Comparison of ENCODE assay signal across 9 cellular contexts in the genomic region with DNA sequence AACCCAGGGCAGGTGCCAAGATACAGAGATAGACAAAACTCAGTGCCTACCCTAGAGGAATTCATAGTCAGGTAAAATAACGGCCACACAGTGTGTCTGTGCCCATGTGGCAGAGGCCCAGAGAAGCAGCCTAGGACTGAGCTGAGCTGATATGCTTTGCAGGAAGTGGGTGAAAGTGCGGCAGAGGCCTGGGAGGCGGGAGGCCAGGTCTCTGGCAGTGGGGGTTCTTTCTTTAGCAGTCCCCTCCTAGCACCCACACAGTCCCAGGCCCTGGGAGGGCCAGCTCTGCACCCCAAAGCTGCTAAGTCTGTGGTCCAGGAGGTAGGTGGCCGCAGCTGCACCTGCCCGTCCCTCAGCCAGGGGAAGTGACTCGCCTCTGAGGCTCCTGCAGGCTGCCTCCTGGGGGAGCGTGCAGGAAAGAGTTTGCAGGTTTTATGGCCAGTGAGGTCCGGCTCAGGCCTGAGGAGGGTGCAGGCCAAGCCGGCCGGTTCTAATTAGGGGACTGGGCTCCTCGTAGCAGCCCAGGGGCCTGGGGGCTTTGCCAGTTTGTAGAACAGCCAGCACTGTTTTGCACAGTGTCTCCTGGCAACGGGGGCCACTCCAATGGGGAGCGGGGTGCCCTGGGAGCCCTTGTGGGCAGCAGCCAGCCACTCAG.
DNase-seq lines count a peak whose midpoint lies in the region; ATAC-seq and TF ChIP-seq lines count a peak whose summit lies in the region.
"Had no signal": no experiment of that assay in that cellular context is flagged by ENCODE, and none has a peak within 500 bp of the region (broad histone marks: within the 10 kb centered on the region; RNA-seq: fewer than 3 reads in every experiment).

No MANE protein-coding gene starts in this region.

- peaks cover 43% of the 10 kb centered on the region for H3K79me1 ChIP-seq in trophoblast cell (ENCODE audit: low read length)

- WGBS in trophoblast cell (ENCODE audit: extremely low coverage, insufficient coverage, insufficient read length) = no CpG with 5 or more reads among the region's 13 CpGs

- H3K9ac ChIP-seq in trophoblast cell (ENCODE audit: low read length) = no peak overlapping the region

- H3K4me3 ChIP-seq in dorsolateral prefrontal cortex (no peak overlapping the region), trophoblast cell (ENCODE audit: low read depth, low read length) (no peak overlapping the region)

- H3K4ac ChIP-seq in trophoblast cell (ENCODE audit: low read depth, low read length) = peak overlapping the region; percentile 16

- no peak overlapping the region for H3K23ac ChIP-seq in trophoblast cell (ENCODE audit: low read length)

- H2AK5ac ChIP-seq in trophoblast cell (ENCODE audit: low read length) = peak overlapping the region; percentile 62

- peak overlapping the region; percentile 67 for H2BK12ac ChIP-seq in trophoblast cell (ENCODE audit: low read length)

- H2BK5ac ChIP-seq in trophoblast cell (ENCODE audit: low read depth, low read length, poor library complexity) = peak overlapping the region; percentile 6

- H3K27ac Mint-ChIP-seq in activated T-helper 1 cell treated with anti-CD3 and anti-CD28 coated beads, Interleukin-12 subunit alpha, Interleukin-12 subunit beta, Interleukin-2, Interleukin-4 antibody, amounts not matched to agents 30 ng/mL and 10 ng/mL and 1 ng/mL, durations not matched to agents 14 hours and 24 hours and 36 hours = no peak overlapping the region
- H3K27ac Mint-ChIP-seq: stimulated activated naive CD8-positive, alpha-beta T cell treated with anti-CD3 and anti-CD28 coated beads, Interleukin-15, Interleukin-2, amounts not matched to agents 100 ng/mL and 50 ng/mL, for 24 hours had no signal

- H3K36me3 ChIP-seq in trophoblast cell (ENCODE audit: control insufficient read depth in 1 of 2, insufficient read depth in 2 of 2, low read length in 2 of 2) = no peaks in the 10 kb centered on the region

- no peak for ATAC-seq in GM21367 (IDR thresholded peaks at IDR 0.05; ENCODE audit: unreplicated experiment)
- ATAC-seq in GM21515 (IDR thresholded peaks at IDR 0.05; ENCODE audit: unreplicated experiment) = no peak
- ATAC-seq in GM18519 (IDR thresholded peaks at IDR 0.05; ENCODE audit: low FRiP score, unreplicated experiment) = no peak

- H3K4me1 Mint-ChIP-seq in activated T-helper 1 cell treated with anti-CD3 and anti-CD28 coated beads, Interleukin-12 subunit alpha, Interleukin-12 subunit beta, Interleukin-2, Interleukin-4 antibody, amounts not matched to agents 30 ng/mL and 10 ng/mL and 1 ng/mL, durations not matched to agents 14 hours and 24 hours and 36 hours (ENCODE audit: low read depth) = peaks cover 10% of the 10 kb centered on the region

- H2AFZ ChIP-seq in trophoblast cell (ENCODE audit: insufficient read depth, low read length, poor library complexity) = no peak overlapping the region

- peak overlapping the region; percentile 54 for H2BK120ac ChIP-seq in trophoblast cell (ENCODE audit: insufficient read depth, low read length, poor library complexity)

- H3K4me1 ChIP-seq in trophoblast cell (ENCODE audit: control insufficient read depth in 1 of 2, insufficient read depth in 2 of 2, low read length in 2 of 2) = peaks cover 32 to 35% of the 10 kb centered on the region in 2 experiments

- H3K36me3 Mint-ChIP-seq in activated T-helper 1 cell treated with anti-CD3 and anti-CD28 coated beads, Interleukin-12 subunit alpha, Interleukin-12 subunit beta, Interleukin-2, Interleukin-4 antibody, amounts not matched to agents 30 ng/mL and 10 ng/mL and 1 ng/mL, durations not matched to agents 14 hours and 24 hours and 36 hours (ENCODE audit: low read depth) = no peaks in the 10 kb centered on the region

- H3K14ac ChIP-seq in trophoblast cell (ENCODE audit: low read length) = peak overlapping the region; percentile 38

- H3K27me3 Mint-ChIP-seq in activated T-helper 1 cell treated with anti-CD3 and anti-CD28 coated beads, Interleukin-12 subunit alpha, Interleukin-12 subunit beta, Interleukin-2, Interleukin-4 antibody, amounts not matched to agents 30 ng/mL and 10 ng/mL and 1 ng/mL, durations not matched to agents 14 hours and 24 hours and 36 hours (ENCODE audit: insufficient read depth) = peaks cover 16% of the 10 kb centered on the region
- H3K27me3 Mint-ChIP-seq: stimulated activated naive CD8-positive, alpha-beta T cell treated with anti-CD3 and anti-CD28 coated beads, Interleukin-15, Interleukin-2, amounts not matched to agents 100 ng/mL and 50 ng/mL, for 24 hours had no signal

- H3K27me3 ChIP-seq in dorsolateral prefrontal cortex (no peaks in the 10 kb centered on the region), trophoblast cell (ENCODE audit: insufficient read depth, low read length) (no peaks in the 10 kb centered on the region)

- peak overlapping the region; percentile 45 for H4K8ac ChIP-seq in trophoblast cell (ENCODE audit: low read depth, low read length)

- no peak for TF ChIP-seq CTCF in dorsolateral prefrontal cortex (IDR thresholded peaks at IDR 0.05 in 54 of 56, conservative IDR thresholded peaks at IDR 0.05 in 2 of 56; ENCODE audit: low read depth in 1 of 56, partially characterized antibody in 56 of 56)

- no peak overlapping the region for H3K4me3 Mint-ChIP-seq in activated T-helper 1 cell treated with anti-CD3 and anti-CD28 coated beads, Interleukin-12 subunit alpha, Interleukin-12 subunit beta, Interleukin-2, Interleukin-4 antibody, amounts not matched to agents 30 ng/mL and 10 ng/mL and 1 ng/mL, durations not matched to agents 14 hours and 24 hours and 36 hours
- H3K4me3 Mint-ChIP-seq: stimulated activated naive CD8-positive, alpha-beta T cell treated with anti-CD3 and anti-CD28 coated beads, Interleukin-15, Interleukin-2, amounts not matched to agents 100 ng/mL and 50 ng/mL, for 24 hours had no signal

- no peaks in the 10 kb centered on the region for H3K9me3 Mint-ChIP-seq in activated T-helper 1 cell treated with anti-CD3 and anti-CD28 coated beads, Interleukin-12 subunit alpha, Interleukin-12 subunit beta, Interleukin-2, Interleukin-4 antibody, amounts not matched to agents 30 ng/mL and 10 ng/mL and 1 ng/mL, durations not matched to agents 14 hours and 24 hours and 36 hours
- H3K9me3 Mint-ChIP-seq: stimulated activated naive CD8-positive, alpha-beta T cell treated with anti-CD3 and anti-CD28 coated beads, Interleukin-15, Interleukin-2, amounts not matched to agents 100 ng/mL and 50 ng/mL, for 24 hours had no signal

- H4K91ac ChIP-seq in trophoblast cell (ENCODE audit: low read depth, low read length) = peak overlapping the region; percentile 84

- H3K79me2 ChIP-seq in trophoblast cell (ENCODE audit: control insufficient read depth, insufficient read depth, low read length, poor library complexity) = peaks cover 5% of the 10 kb centered on the region

- intact Hi-C loops in dorsolateral prefrontal cortex (cut with DNase I) = no loop called here
- intact Hi-C loops in activated T-helper 1 cell treated with anti-CD3 and anti-CD28 coated beads, Interleukin-12 subunit alpha, Interleukin-12 subunit beta, Interleukin-2, Interleukin-4 antibody, amounts not matched to agents 30 ng/mL and 10 ng/mL and 1 ng/mL, durations not matched to agents 14 hours and 24 hours and 36 hours (cut with micrococcal nuclease) = no loop called here

- H4K12ac ChIP-seq in trophoblast cell (ENCODE audit: low read depth, low read length) = peak overlapping the region; percentile 14

- H3K18ac ChIP-seq in trophoblast cell (ENCODE audit: low read length) = peak overlapping the region; percentile 8

- DNase-seq in GDM1 (lab: John Stamatoyannopoulos, UW) = peak; percentile 25
- DNase-seq in RPMI8226 = peak; percentile 61
- DNase-seq in dorsolateral prefrontal cortex = no peak
- DNase-seq in trophoblast cell = no peak
- DNase-seq in activated T-helper 1 cell treated with anti-CD3 and anti-CD28 coated beads, Interleukin-12 subunit alpha, Interleukin-12 subunit beta, Interleukin-2, Interleukin-4 antibody, amounts not matched to agents 30 ng/mL and 10 ng/mL and 1 ng/mL, durations not matched to agents 14 hours and 24 hours and 36 hours (ENCODE audit: low spot score) = no peak

- no peak overlapping the region for H3K4me2 ChIP-seq in trophoblast cell (ENCODE audit: low read length)

- peaks cover under 1% of the 10 kb centered on the region for H3K9me3 ChIP-seq in trophoblast cell (ENCODE audit: insufficient read depth, low read depth, low read length)

- H3K27ac ChIP-seq in dorsolateral prefrontal cortex (peak overlapping the region in 55 of 59 donors; percentile 75 to 98 (median 89)), trophoblast cell (ENCODE audit: low read depth, low read length) (peak overlapping the region; percentile 42)

Comparison
In these comparisons a context has a peak if more than half of its experiments do, and no peak if none do; other contexts are left out.
1. DNase-seq: peak in GDM1 (single experiment) and RPMI8226 (single experiment); none in dorsolateral prefrontal cortex (0 of 10), trophoblast cell (0 of 2) and activated T-helper 1 cell treated with anti-CD3 and anti-CD28 coated beads, Interleukin-12 subunit alpha, Interleukin-12 subunit beta, Interleukin-2, Interleukin-4 antibody, amounts not matched to agents 30 ng/mL and 10 ng/mL and 1 ng/mL, durations not matched to agents 14 hours and 24 hours and 36 hours (single experiment).